Comparison of ENCODE assay signal across 24 cellular contexts in the genomic region with DNA sequence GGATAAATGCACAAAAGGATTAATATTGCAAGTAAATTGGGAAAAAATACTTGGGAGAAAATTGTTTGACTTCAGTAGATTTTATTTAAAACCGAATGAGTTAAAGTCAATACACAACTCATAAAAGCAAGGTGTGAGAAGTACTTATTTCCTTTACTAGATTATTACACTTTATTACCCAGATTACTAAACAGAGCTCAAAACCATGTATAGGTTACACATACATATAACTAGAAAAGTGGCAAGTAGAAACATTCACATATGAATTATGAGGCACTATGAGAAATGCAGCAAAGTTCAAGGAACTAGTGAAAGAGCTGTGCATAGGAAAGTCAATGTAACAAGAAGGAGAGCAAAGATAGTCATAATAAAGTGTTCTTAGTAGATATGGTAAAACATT.
"Had no signal": no experiment of that assay in that cellular context is flagged by ENCODE, and none has a peak within 500 bp of the region (broad histone marks: within the 10 kb centered on the region; RNA-seq: fewer than 3 reads in every experiment).

No MANE protein-coding gene starts in this region.

- ATAC-seq: effector memory CD8-positive, alpha-beta T cell; esophagus mucosa; foreskin keratinocyte; gastrocnemius medialis; gastroesophageal sphincter; heart left ventricle; heart right ventricle had no signal

- H3K4me1 Mint-ChIP-seq: endodermal cell had no signal

- DNase-seq: colonic mucosa; cortex of kidney; dermis blood vessel endothelial cell; dorsolateral prefrontal cortex; effector CD4-positive, alpha-beta T cell; effector CD8-positive, alpha-beta T cell; effector memory CD4-positive, alpha-beta T cell; effector memory CD8-positive, alpha-beta T cell; endodermal cell; erythroblast; esophagus squamous epithelium; foreskin fibroblast; foreskin keratinocyte; foreskin melanocyte; gastrocnemius medialis; glutamatergic neuron; head of caudate nucleus; heart left ventricle; heart right ventricle had no signal

- H3K9me3 Mint-ChIP-seq: effector memory CD8-positive, alpha-beta T cell; endodermal cell had no signal

- H3K4me1 ChIP-seq: colonic mucosa, esophagus muscularis mucosa, esophagus squamous epithelium, foreskin keratinocyte, gastrocnemius medialis, gastroesophageal sphincter, heart left ventricle, heart right ventricle had no signal

- H3K27me3 Mint-ChIP-seq: dendritic cell treated with granulocyte-macrophage colony-stimulating factor and Interleukin-4, amounts not matched to agents 40 ng/mL and 50 ng/mL, for 4 days; effector memory CD8-positive, alpha-beta T cell had no signal

- H3K4me3 ChIP-seq: colonic mucosa, coronary artery, dorsolateral prefrontal cortex, esophagus muscularis mucosa, esophagus squamous epithelium, gastrocnemius medialis, gastroesophageal sphincter, heart left ventricle, heart right ventricle had no signal

- H3K4me3 Mint-ChIP-seq: dendritic cell treated with granulocyte-macrophage colony-stimulating factor and Interleukin-4, amounts not matched to agents 40 ng/mL and 50 ng/mL, for 4 days; effector memory CD8-positive, alpha-beta T cell; endodermal cell had no signal

- H3K36me3 ChIP-seq: colonic mucosa, esophagus muscularis mucosa, esophagus squamous epithelium, gastrocnemius medialis, gastroesophageal sphincter, heart left ventricle, heart right ventricle had no signal

- H3K9me3 ChIP-seq: colonic mucosa, esophagus muscularis mucosa, esophagus squamous epithelium, gastrocnemius medialis, gastroesophageal sphincter had no signal

- H3K27ac Mint-ChIP-seq: dendritic cell treated with granulocyte-macrophage colony-stimulating factor and Interleukin-4, amounts not matched to agents 40 ng/mL and 50 ng/mL, for 4 days; effector memory CD8-positive, alpha-beta T cell; endodermal cell had no signal
